ENCODE assay signal across 8 cellular contexts in the genomic region with DNA sequence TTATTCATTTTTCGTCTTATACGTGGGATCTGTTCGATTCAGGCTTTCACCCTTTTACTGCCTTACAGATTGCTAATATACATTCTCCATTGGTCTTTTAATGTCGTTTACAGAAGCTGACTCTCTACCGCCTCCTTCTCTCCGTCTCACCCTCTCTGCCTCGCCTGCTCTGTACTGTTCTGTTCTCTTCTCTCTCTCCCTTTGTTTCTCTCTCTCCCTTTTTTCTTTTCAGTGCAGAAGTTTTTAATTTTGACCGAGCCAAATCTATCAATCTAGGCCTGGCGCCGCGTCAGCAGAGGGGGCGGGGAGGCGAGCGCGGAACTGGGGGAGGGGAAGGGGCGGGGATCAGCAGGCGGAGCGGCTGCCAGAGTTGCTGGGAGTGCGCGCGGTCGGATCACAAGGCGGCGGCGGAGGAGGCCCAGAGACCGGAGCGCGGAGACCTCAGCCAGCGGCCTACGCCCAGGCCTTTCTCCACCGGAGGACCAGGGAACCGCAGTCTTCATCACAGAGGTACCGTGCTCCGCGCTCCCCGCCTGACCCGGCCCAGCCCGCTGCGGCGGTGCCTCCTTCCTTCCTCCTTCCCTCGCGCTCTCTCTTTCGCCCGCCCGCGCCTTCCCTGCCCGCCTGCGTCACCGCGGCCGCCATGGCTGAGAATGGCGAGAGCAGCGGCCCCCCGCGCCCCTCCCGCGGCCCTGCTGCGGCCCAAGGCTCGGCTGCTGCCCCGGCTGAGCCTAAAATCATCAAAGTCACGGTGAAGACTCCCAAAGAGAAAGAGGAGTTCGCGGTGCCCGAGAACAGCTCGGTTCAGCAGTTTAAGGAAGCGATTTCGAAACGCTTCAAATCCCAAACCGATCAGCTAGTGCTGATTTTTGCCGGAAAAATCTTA. TPM values are rescaled to one million over a fixed set of nuclear protein-coding genes. Genes with fewer than 3 reads are reported as not detected.
DNase-seq lines count a peak whose midpoint lies in the region; ATAC-seq and TF ChIP-seq lines count a peak whose summit lies in the region.

A gene (plus strand): TSS at position 397 of the 886 bp plus-strand sequence. CDS start 247 bp downstream, at position 644.

- H3K79me2 ChIP-seq in GM23338 (replicated peaks; ENCODE audit: insufficient read depth), result peaks cover 49% of the 10 kb centered on the region

- no peak within 1 kb of the TSS for H4K91ac ChIP-seq in neuronal stem cell (ENCODE audit: low read depth, low read length, poor library complexity)

- no CpG with 5 or more reads among the region's 70 CpGs for WGBS in neuronal stem cell (ENCODE audit: extremely low coverage in 2 of 2, insufficient read length in 2 of 2, insufficient replicate concordance in 1 of 2), 2 donors

- no peaks in the 10 kb centered on the region for H3K9me3 ChIP-seq in neuronal stem cell (replicated peaks in 1 of 2; ENCODE audit: control insufficient read depth in 2 of 2, insufficient read depth in 1 of 2, low read depth in 1 of 2, low read length in 2 of 2)

- no peaks in the 10 kb centered on the region for H3K79me1 ChIP-seq in neuronal stem cell (ENCODE audit: low read depth, low read length)

- H4K8ac ChIP-seq in neuronal stem cell (ENCODE audit: low read depth, low read length), result no peak within 1 kb of the TSS

- H3K36me3 ChIP-seq in GM23338 (ENCODE audit: insufficient read depth), result no peaks in the 10 kb centered on the region; the same call in 1 of the 2 replicates
- peaks cover 0 to 11% of the 10 kb centered on the region in 2 donors for H3K36me3 ChIP-seq in neuronal stem cell (replicated peaks in 1 of 2; ENCODE audit: control insufficient read depth in 2 of 2, insufficient read depth in 2 of 2, low read length in 2 of 2)

- peak within 1 kb of the TSS; percentile 98 for H3K27ac ChIP-seq in GM23338 (ENCODE audit: low read depth)
- H3K27ac ChIP-seq in foreskin keratinocyte, result peak within 1 kb of the TSS; percentile 92
- H3K27ac ChIP-seq in neuronal stem cell (replicated peaks; ENCODE audit: low read length), result peak within 1 kb of the TSS; percentile 82

- TF ChIP-seq CTCF in GM23338 (conservative IDR thresholded peaks at IDR 0.05; ENCODE audit: low read depth in 2 of 2) (0 out of 4 replicates have a peak, but pooled peaks of 1 of the 2 experiments have one; percentile 0), foreskin keratinocyte (conservative IDR thresholded peaks at IDR 0.05) (peak; percentile 37), subcutaneous adipose tissue (IDR thresholded peaks at IDR 0.05; ENCODE audit: low read depth) (no peak)

- peak within 1 kb of the TSS; percentile 98 for H3K27ac Mint-ChIP-seq in GM23338

- H3K36me3 Mint-ChIP-seq in GM23338 (ENCODE audit: low read depth), result peaks cover 12% of the 10 kb centered on the region

- no peak within 1 kb of the TSS for H2BK12ac ChIP-seq in neuronal stem cell (ENCODE audit: low read length)

- H3K9ac ChIP-seq in neuronal stem cell (ENCODE audit: low read depth, low read length, poor library complexity), result peak within 1 kb of the TSS; percentile 92

- no peak within 1 kb of the TSS for H2BK15ac ChIP-seq in neuronal stem cell (ENCODE audit: low read length)

- H2AFZ ChIP-seq in GM23338 (peak within 1 kb of the TSS; percentile 85), neuronal stem cell (ENCODE audit: low read length) (peak within 1 kb of the TSS; percentile 92)

- peak within 1 kb of the TSS; percentile 98 for H3K18ac ChIP-seq in neuronal stem cell (ENCODE audit: low read length)

- peak within 1 kb of the TSS; percentile 38 for H3K14ac ChIP-seq in neuronal stem cell (ENCODE audit: low read length)

- H3K4me3 ChIP-seq in GM23338, result peak within 1 kb of the TSS; percentile 83
- peak within 1 kb of the TSS; percentile 87 to 96 for H3K4me3 ChIP-seq in neuronal stem cell (ENCODE audit: low read length in 2 of 2)

- H3K27me3 ChIP-seq in GM23338 (ENCODE audit: insufficient read depth), result no peaks in the 10 kb centered on the region
- H3K27me3 ChIP-seq in foreskin keratinocyte, result no peaks in the 10 kb centered on the region
- peaks cover 0 to 15% (median 0%) of the 10 kb centered on the region in 3 experiments for H3K27me3 ChIP-seq in neuronal stem cell (ENCODE audit: control insufficient read depth in 3 of 3, insufficient read depth in 3 of 3, low read depth in 1 of 3, low read length in 3 of 3)

- H3K9me3 Mint-ChIP-seq in GM23338, result no peaks in the 10 kb centered on the region

- peaks cover 23% of the 10 kb centered on the region for H3K4me1 ChIP-seq in GM23338 (ENCODE audit: insufficient read depth)
- H3K4me1 ChIP-seq in foreskin keratinocyte, result peaks cover 8% of the 10 kb centered on the region
- no peaks in the 10 kb centered on the region for H3K4me1 ChIP-seq in neuronal stem cell (ENCODE audit: control insufficient read depth in 2 of 2, insufficient read depth in 1 of 2, low read depth in 1 of 2, low read length in 2 of 2)

- H3K4ac ChIP-seq in neuronal stem cell (ENCODE audit: low read length), result no peak within 1 kb of the TSS

- H3K4me1 Mint-ChIP-seq in GM23338, result peaks cover 9% of the 10 kb centered on the region; the same call in 2 of the 3 replicates

- H3K4me2 ChIP-seq in GM23338 (peak within 1 kb of the TSS; percentile 89), neuronal stem cell (ENCODE audit: insufficient read depth, low read length, poor library complexity, severe bottlenecking) (peak within 1 kb of the TSS; percentile 83)

- no peaks in the 10 kb centered on the region for H3F3A ChIP-seq in GM23338 (replicated peaks; ENCODE audit: low read depth)

- ATAC-seq in GM23338 (peak; percentile 90), foreskin keratinocyte (peak; percentile 79)

- H2BK5ac ChIP-seq in neuronal stem cell (ENCODE audit: low read length), result peak within 1 kb of the TSS; percentile 75

- peaks cover 12% of the 10 kb centered on the region; the same call in 1 of the 2 replicates for H4K20me1 ChIP-seq in GM23338 (replicated peaks; ENCODE audit: insufficient read depth)

- H3K27me3 Mint-ChIP-seq in GM23338 (ENCODE audit: insufficient read depth, low read depth, poor library complexity), result no peaks in the 10 kb centered on the region

- peak within 1 kb of the TSS; percentile 88 for H3K4me3 Mint-ChIP-seq in GM23338

- H3K9me2 ChIP-seq in GM23338 (ENCODE audit: insufficient read depth), result no peaks in the 10 kb centered on the region

- DNase-seq in Daoy (ENCODE audit: low read depth), result peak; percentile 77
- peak; percentile 76 for DNase-seq in GM23338 (ENCODE audit: low spot score)
- DNase-seq in LoVo (ENCODE audit: low spot score), result peak; percentile 56
- DNase-seq in SIG-M5 treated with dmso at 0.1 percent for 504 hours (lab: John Stamatoyannopoulos, UW; ENCODE audit: unreplicated experiment), result peak; percentile 54
- peak; percentile 72 for DNase-seq in activated gamma-delta T cell treated with Interleukin-2 at 50 U/mL for 16 hours
- peak; percentile 32 to 64 for DNase-seq in foreskin keratinocyte
- DNase-seq in neuronal stem cell (ENCODE audit: low spot score), result peak; percentile 39

- H3K23ac ChIP-seq in neuronal stem cell (ENCODE audit: low read depth, low read length, poor library complexity), result peak within 1 kb of the TSS; percentile 73

- no peak within 1 kb of the TSS for H2BK120ac ChIP-seq in neuronal stem cell (ENCODE audit: low read depth, low read length)

- H2AK5ac ChIP-seq in neuronal stem cell (ENCODE audit: low read depth, low read length), result no peak within 1 kb of the TSS

TF ChIP-seq in GM23338, 12 proteins besides CTCF, POLR2A, EP300 and RAD21:
- TF ChIP-seq, protein P1, sequence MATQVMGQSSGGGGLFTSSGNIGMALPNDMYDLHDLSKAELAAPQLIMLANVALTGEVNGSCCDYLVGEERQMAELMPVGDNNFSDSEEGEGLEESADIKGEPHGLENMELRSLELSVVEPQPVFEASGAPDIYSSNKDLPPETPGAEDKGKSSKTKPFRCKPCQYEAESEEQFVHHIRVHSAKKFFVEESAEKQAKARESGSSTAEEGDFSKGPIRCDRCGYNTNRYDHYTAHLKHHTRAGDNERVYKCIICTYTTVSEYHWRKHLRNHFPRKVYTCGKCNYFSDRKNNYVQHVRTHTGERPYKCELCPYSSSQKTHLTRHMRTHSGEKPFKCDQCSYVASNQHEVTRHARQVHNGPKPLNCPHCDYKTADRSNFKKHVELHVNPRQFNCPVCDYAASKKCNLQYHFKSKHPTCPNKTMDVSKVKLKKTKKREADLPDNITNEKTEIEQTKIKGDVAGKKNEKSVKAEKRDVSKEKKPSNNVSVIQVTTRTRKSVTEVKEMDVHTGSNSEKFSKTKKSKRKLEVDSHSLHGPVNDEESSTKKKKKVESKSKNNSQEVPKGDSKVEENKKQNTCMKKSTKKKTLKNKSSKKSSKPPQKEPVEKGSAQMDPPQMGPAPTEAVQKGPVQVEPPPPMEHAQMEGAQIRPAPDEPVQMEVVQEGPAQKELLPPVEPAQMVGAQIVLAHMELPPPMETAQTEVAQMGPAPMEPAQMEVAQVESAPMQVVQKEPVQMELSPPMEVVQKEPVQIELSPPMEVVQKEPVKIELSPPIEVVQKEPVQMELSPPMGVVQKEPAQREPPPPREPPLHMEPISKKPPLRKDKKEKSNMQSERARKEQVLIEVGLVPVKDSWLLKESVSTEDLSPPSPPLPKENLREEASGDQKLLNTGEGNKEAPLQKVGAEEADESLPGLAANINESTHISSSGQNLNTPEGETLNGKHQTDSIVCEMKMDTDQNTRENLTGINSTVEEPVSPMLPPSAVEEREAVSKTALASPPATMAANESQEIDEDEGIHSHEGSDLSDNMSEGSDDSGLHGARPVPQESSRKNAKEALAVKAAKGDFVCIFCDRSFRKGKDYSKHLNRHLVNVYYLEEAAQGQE (IDR thresholded peaks at IDR 0.05; ENCODE audit: unreplicated experiment), result no peak
- TF ChIP-seq POLR2AphosphoS5 (IDR thresholded peaks at IDR 0.05; ENCODE audit: low read depth), result peak; percentile 58

RNA-seq across cellular contexts. Expression of the gene that starts here (rescaled TPM):
- total RNA-seq in Daoy (2014; rRNA removed; shearing (Covaris generic)), result 3.0 and 5.0 TPM in 2 replicates
- total RNA-seq in GM23338 (2014; rRNA removed; shearing (Covaris generic)), result 35.7 and 42.0 TPM in 2 replicates
- polyA plus RNA-seq in GM23338 (2016; fragmentation: Nextera tagmentation; extraction: Ambion mirVana) (21.4 and 21.8 TPM in 2 replicates), foreskin keratinocyte (10.6 and 11.1 TPM in 2 replicates)
- total RNA-seq in foreskin keratinocyte (15.1 and 19.6 TPM in 2 replicates), subcutaneous adipose tissue (10 to 100 TPM; 16.6 to 25.0 (median 19.7) TPM)
- polyA plus RNA-seq in neuronal stem cell (2013, experiment 1 of 2), result 31.1 TPM
- 31.7 TPM for polyA plus RNA-seq in neuronal stem cell (2013, experiment 2 of 2)

Comparison
In these comparisons a context has a peak if more than half of its experiments do, and no peak if none do; other contexts are left out.
1. Peak in every context shown above with its lines: DNase-seq, ATAC-seq, H3K4me3 ChIP-seq and H3K27ac ChIP-seq.